Comparison of ENCODE assay signal across 8 cellular contexts in the genomic region with DNA sequence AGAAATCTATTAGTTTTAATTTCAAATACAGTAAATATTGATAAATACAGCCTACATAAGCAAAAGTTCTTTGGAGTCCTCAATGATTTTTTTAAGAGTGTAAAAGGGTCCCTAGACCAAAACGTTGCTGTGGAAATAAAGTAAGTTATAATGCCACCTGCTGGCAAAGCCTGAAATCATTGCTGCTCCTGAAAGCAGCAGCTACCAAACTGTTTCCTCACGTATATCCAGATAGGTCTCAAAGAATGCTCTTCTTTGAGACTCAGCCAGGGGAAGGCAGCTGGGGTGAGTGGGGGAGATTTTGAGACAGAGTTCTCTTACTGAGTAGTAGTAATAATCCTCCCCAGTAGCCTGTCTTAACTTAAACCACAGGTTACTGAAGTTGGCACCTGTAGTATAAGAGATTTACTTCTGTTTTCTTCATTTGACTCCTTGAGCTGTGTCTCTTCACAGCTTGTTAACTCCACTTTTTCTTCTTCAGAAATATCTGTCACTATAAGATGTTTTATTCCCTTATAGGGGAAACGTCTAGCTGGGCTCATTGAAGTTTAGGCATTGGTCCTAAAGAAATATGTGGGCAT.
DNase-seq lines count a peak whose midpoint lies in the region; TF ChIP-seq lines count a peak whose summit lies in the region.

No MANE protein-coding gene starts in this region.

- no peak overlapping the region for H3K4me3 ChIP-seq in skeletal muscle cell (ENCODE audit: low read depth, low read length)

- TF ChIP-seq CTCF in GM20000 (IDR thresholded peaks at IDR 0.05; ENCODE audit: extremely low read depth, missing control alignments) = peak; percentile 57

- DNase-seq in D341Med (ENCODE audit: low spot score) = peak; percentile 56
- DNase-seq in GM20000 (ENCODE audit: low spot score) = peak; percentile 21
- DNase-seq in NCI-H2196 treated with DMSO at 0.1 percent for 48 hours (lab: John Stamatoyannopoulos, UW; ENCODE audit: unreplicated experiment) = peak; percentile 26
- DNase-seq in activated T-cell treated with anti-CD3 and anti-CD28 coated beads, Interleukin-2, amount 50 U/mL, for 48 hours = peak; percentile 28 to 40
- DNase-seq in glomerular visceral epithelial cell (ENCODE audit: extremely low spot score) = peak; percentile 43
- peak; percentile 20 for DNase-seq in skeletal muscle cell (ENCODE audit: low read depth)
- DNase-seq in activated effector memory CD4-positive, alpha-beta T cell treated with anti-CD3 and anti-CD28 coated beads, Interleukin-2, amount 50 U/mL, for 16 hours = no peak
- DNase-seq in NCI-H1048 (lab: John Stamatoyannopoulos, UW) = no peak

Comparison
In these comparisons a context has a peak if more than half of its experiments do, and no peak if none do; other contexts are left out.
1. DNase-seq: peak in D341Med (single experiment), GM20000 (single experiment), NCI-H2196 treated with DMSO at 0.1 percent for 48 hours (single experiment), activated T-cell treated with anti-CD3 and anti-CD28 coated beads, Interleukin-2, amount 50 U/mL, for 48 hours (2 of 2), glomerular visceral epithelial cell (single experiment) and skeletal muscle cell (single experiment); none in activated effector memory CD4-positive, alpha-beta T cell treated with anti-CD3 and anti-CD28 coated beads, Interleukin-2, amount 50 U/mL, for 16 hours (single experiment) and NCI-H1048 (single experiment).